Comparison of ENCODE assay signal across 12 cellular contexts in the genomic region with DNA sequence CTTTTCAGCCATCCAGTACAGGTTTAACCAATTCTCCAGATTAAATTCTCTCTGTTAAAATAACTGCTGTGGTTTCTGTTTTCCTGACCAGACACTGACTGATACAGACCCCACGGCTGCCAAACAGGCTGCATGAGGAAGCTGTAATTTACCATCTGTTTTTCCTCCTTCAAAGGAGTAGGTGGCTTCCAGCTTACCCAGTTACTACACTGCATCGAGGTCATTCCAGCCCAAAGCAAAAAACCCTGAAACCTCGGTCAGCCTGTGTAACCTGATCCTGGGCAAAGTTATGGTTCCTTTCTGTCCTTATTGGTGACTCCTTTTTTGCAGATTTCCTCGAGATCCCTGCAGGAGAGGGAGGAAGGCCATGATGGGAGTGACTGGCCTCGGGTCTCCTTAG. TPM values are rescaled to one million over a fixed set of nuclear protein-coding genes. Genes with fewer than 3 reads are reported as not detected.
A peak's percentile ranks its signal among the peaks of the same experiment; 100 is the strongest.
DNase-seq lines count a peak whose midpoint lies in the region; ATAC-seq lines count a peak whose summit lies in the region.
"Had no signal": no experiment of that assay in that cellular context is flagged by ENCODE, and none has a peak within 500 bp of the region (broad histone marks: within the 10 kb centered on the region; RNA-seq: fewer than 3 reads in every experiment).

No MANE protein-coding gene starts in this region.

- peaks cover 31% of the 10 kb centered on the region for H3K27me3 Mint-ChIP-seq in dendritic cell treated with granulocyte-macrophage colony-stimulating factor and Interleukin-4, amounts not matched to agents 40 ng/mL and 50 ng/mL, for 4 days

- DNase-seq in NCI-H1092 treated with DMSO at 0.1 percent for 48 hours (lab: John Stamatoyannopoulos, UW) (peak; percentile 1), NCI-H1092 (lab: John Stamatoyannopoulos, UW) (no peak), NCI-H1694 treated with DMSO at 0.1 percent for 48 hours (lab: John Stamatoyannopoulos, UW) (peak; percentile 20), renal cortical epithelial cell (ENCODE audit: low read depth) (peak; percentile 28), occipital lobe (lab: John Stamatoyannopoulos, UW) (no peak), T-helper 9 cell (no peak)
- DNase-seq: GDM1; stimulated activated naive B cell treated with anti-CD40 and anti-IgM and Interleukin-4, amounts not matched to agents 10 μg/mL and 1 μg/mL and 100 μg/mL, for 72 hours had no signal

- ATAC-seq in GM19395 (IDR thresholded peaks at IDR 0.05; ENCODE audit: unreplicated experiment): no peak
- ATAC-seq: stimulated activated naive B cell treated with anti-CD40 and anti-IgM and Interleukin-4, amounts not matched to agents 10 μg/mL and 1 μg/mL and 100 μg/mL, for 72 hours had no signal

- no peaks in the 10 kb centered on the region for H3K36me3 Mint-ChIP-seq in dendritic cell treated with granulocyte-macrophage colony-stimulating factor and Interleukin-4, amounts not matched to agents 40 ng/mL and 50 ng/mL, for 4 days (ENCODE audit: low read depth)
- H3K36me3 Mint-ChIP-seq: stimulated activated naive B cell treated with anti-CD40 and anti-IgM and Interleukin-4, amounts not matched to agents 10 μg/mL and 1 μg/mL and 100 μg/mL, for 72 hours had no signal

- H3K4me1 Mint-ChIP-seq in dendritic cell treated with granulocyte-macrophage colony-stimulating factor and Interleukin-4, amounts not matched to agents 40 ng/mL and 50 ng/mL, for 4 days (ENCODE audit: low read depth): peaks cover 26% of the 10 kb centered on the region

- intact Hi-C loops in dendritic cell treated with granulocyte-macrophage colony-stimulating factor and Interleukin-4, amounts not matched to agents 40 ng/mL and 50 ng/mL, for 4 days (cut with micrococcal nuclease): no loop called here

- peak overlapping the region; percentile 70 for H3K27ac Mint-ChIP-seq in dendritic cell treated with granulocyte-macrophage colony-stimulating factor and Interleukin-4, amounts not matched to agents 40 ng/mL and 50 ng/mL, for 4 days
- H3K27ac Mint-ChIP-seq: T-helper 1 cell treated with Interleukin-12 subunit alpha and Interleukin-12 subunit beta and Interleukin-4 antibody, amounts not matched to agents 30 μg/mL and 1 μg/mL, for 36 hours had no signal

- peak overlapping the region; percentile 35 for H3K4me3 Mint-ChIP-seq in dendritic cell treated with granulocyte-macrophage colony-stimulating factor and Interleukin-4, amounts not matched to agents 40 ng/mL and 50 ng/mL, for 4 days
- H3K4me3 Mint-ChIP-seq: neural crest cell; stimulated activated naive B cell treated with anti-CD40 and anti-IgM and Interleukin-4, amounts not matched to agents 10 μg/mL and 1 μg/mL and 100 μg/mL, for 72 hours; T-helper 1 cell treated with Interleukin-12 subunit alpha and Interleukin-12 subunit beta and Interleukin-4 antibody, amounts not matched to agents 30 μg/mL and 1 μg/mL, for 36 hours had no signal

- H3K9me3 Mint-ChIP-seq in dendritic cell treated with granulocyte-macrophage colony-stimulating factor and Interleukin-4, amounts not matched to agents 40 ng/mL and 50 ng/mL, for 4 days: no peaks in the 10 kb centered on the region
- H3K9me3 Mint-ChIP-seq: neural crest cell; stimulated activated naive B cell treated with anti-CD40 and anti-IgM and Interleukin-4, amounts not matched to agents 10 μg/mL and 1 μg/mL and 100 μg/mL, for 72 hours; T-helper 1 cell treated with Interleukin-12 subunit alpha and Interleukin-12 subunit beta and Interleukin-4 antibody, amounts not matched to agents 30 μg/mL and 1 μg/mL, for 36 hours had no signal

RNA-seq across cellular contexts. Expression of gene LOXL4, which starts 27.9 kb away (rescaled TPM):
- total RNA-seq in renal cortical epithelial cell (20.1 and 24.3 TPM in 2 replicates), occipital lobe (0.47 TPM)

Comparison
In these comparisons a context has a peak if more than half of its experiments do, and no peak if none do; other contexts are left out.
1. DNase-seq: peak in NCI-H1092 treated with DMSO at 0.1 percent for 48 hours (single experiment), NCI-H1694 treated with DMSO at 0.1 percent for 48 hours (single experiment) and renal cortical epithelial cell (single experiment); none in NCI-H1092 (single experiment), occipital lobe (single experiment) and T-helper 9 cell (single experiment).
2. RNA of gene LOXL4, which starts 27.9 kb away (total RNA-seq): 20.1 to 24.3 TPM in renal cortical epithelial cell; 0.47 TPM in occipital lobe (single experiment); every median in the first group is over 10 times any median in the second.